8 cellular contexts compared by ENCODE assay signal in genomic region chr9:34179528-34180138, GRCh38. TPM values are rescaled to one million over a fixed set of nuclear protein-coding genes. Genes with fewer than 3 reads are reported as not detected.
DNase-seq lines count a peak whose midpoint lies in the region; ATAC-seq and TF ChIP-seq lines count a peak whose summit lies in the region.

No MANE protein-coding gene starts in this region.

- ATAC-seq in natural killer cell (peak in 1 of 3 donors; percentile 1), HG02938 (IDR thresholded peaks at IDR 0.05; ENCODE audit: unreplicated experiment) (no peak), GM19023 (IDR thresholded peaks at IDR 0.05; ENCODE audit: unreplicated experiment) (no peak), GM18868 (IDR thresholded peaks at IDR 0.05; ENCODE audit: unreplicated experiment) (no peak)

- no peaks in the 10 kb centered on the region for H3K27me3 Mint-ChIP-seq in activated naive CD4-positive, alpha-beta T cell treated with anti-CD3 and anti-CD28 coated beads, Interleukin-2, amount 10 ng/mL, durations not matched to agents 7 days and 5 days
- H3K27me3 Mint-ChIP-seq in natural killer cell (ENCODE audit: low read depth in 2 of 2), result no peaks in the 10 kb centered on the region

- intact Hi-C loops in natural killer cell (cut with micrococcal nuclease), result loop anchor here (2.0 to 5.0 kb wide), 4 partner anchors 13 to 131 kb away; partner anchors contain the start of gene UBAP2

- H3K36me3 Mint-ChIP-seq in activated naive CD4-positive, alpha-beta T cell treated with anti-CD3 and anti-CD28 coated beads, Interleukin-2, amount 10 ng/mL, durations not matched to agents 7 days and 5 days, result peaks cover 7% of the 10 kb centered on the region
- H3K36me3 Mint-ChIP-seq in natural killer cell, result no peaks in the 10 kb centered on the region

- no peak for DNase-seq in activated naive CD4-positive, alpha-beta T cell treated with anti-CD3 and anti-CD28 coated beads, Interleukin-2, amount 10 ng/mL, durations not matched to agents 7 days and 5 days
- no peak for DNase-seq in activated naive CD4-positive, alpha-beta T cell treated with Interleukin-2 at 50 U/mL for 16 hours
- DNase-seq in RPMI7951 (ENCODE audit: low read depth) (peak; percentile 26), epithelial cell of proximal tubule (ENCODE audit: low read depth) (peak; percentile 60), natural killer cell (no peak)

- peak overlapping the region; percentile 92 for H3K27ac Mint-ChIP-seq in activated naive CD4-positive, alpha-beta T cell treated with anti-CD3 and anti-CD28 coated beads, Interleukin-2, amount 10 ng/mL, durations not matched to agents 7 days and 5 days
- H3K27ac Mint-ChIP-seq in natural killer cell, result peak overlapping the region; percentile 97 to 98

- CTCF ChIA-PET in activated naive CD4-positive, alpha-beta T cell treated with anti-CD3 and anti-CD28 coated beads, Interleukin-2, amount 10 ng/mL, durations not matched to agents 7 days and 5 days (lab: Charles Lee), result no interaction called here

- H3K4me3 Mint-ChIP-seq in activated naive CD4-positive, alpha-beta T cell treated with anti-CD3 and anti-CD28 coated beads, Interleukin-2, amount 10 ng/mL, durations not matched to agents 7 days and 5 days, result peak overlapping the region; percentile 86
- H3K4me3 Mint-ChIP-seq in natural killer cell, result peak overlapping the region; percentile 98

- no peaks in the 10 kb centered on the region for H3K9me3 Mint-ChIP-seq in activated naive CD4-positive, alpha-beta T cell treated with anti-CD3 and anti-CD28 coated beads, Interleukin-2, amount 10 ng/mL, durations not matched to agents 7 days and 5 days
- no peaks in the 10 kb centered on the region for H3K9me3 Mint-ChIP-seq in natural killer cell

- peak overlapping the region; percentile 82 for H3K4me3 ChIP-seq in epithelial cell of proximal tubule (ENCODE audit: low read depth, low read length)

- TF ChIP-seq CTCF in epithelial cell of proximal tubule (conservative IDR thresholded peaks at IDR 0.05; ENCODE audit: low read depth, low read length) (no peak), natural killer cell (IDR thresholded peaks at IDR 0.05) (no peak)

- H3K4me1 Mint-ChIP-seq in activated naive CD4-positive, alpha-beta T cell treated with anti-CD3 and anti-CD28 coated beads, Interleukin-2, amount 10 ng/mL, durations not matched to agents 7 days and 5 days, result peaks cover 22% of the 10 kb centered on the region
- H3K4me1 Mint-ChIP-seq in natural killer cell, result peaks cover 26 to 28% of the 10 kb centered on the region in 2 donors

RNA-seq across cellular contexts. Expression of gene UBAP1, which starts 0.8 kb away (rescaled TPM):
- total RNA-seq in RPMI7951 (2014; rRNA removed; shearing (Covaris generic)), result 23.0 and 24.0 TPM in 2 replicates
- 37.4 and 49.5 TPM in 2 replicates for total RNA-seq in epithelial cell of proximal tubule
- total RNA-seq in natural killer cell, result 10 to 100 TPM; 43.6 to 59.3 (median 49.7) TPM

RNA-seq across cellular contexts. Expression of gene DCAF12, which starts 53.1 kb away (rescaled TPM):
- total RNA-seq in RPMI7951 (2014; rRNA removed; shearing (Covaris generic)), result 20.0 and 21.5 TPM in 2 replicates
- total RNA-seq in epithelial cell of proximal tubule (26.2 and 32.3 TPM in 2 replicates), natural killer cell (10 to 100 TPM; 14.9 to 24.3 (median 21.3) TPM)

Comparison
In these comparisons a context has a peak if more than half of its experiments do, and no peak if none do; other contexts are left out.
1. DNase-seq: peak in RPMI7951 (single experiment) and epithelial cell of proximal tubule (single experiment); none in activated naive CD4-positive, alpha-beta T cell treated with anti-CD3 and anti-CD28 coated beads, Interleukin-2, amount 10 ng/mL, durations not matched to agents 7 days and 5 days (single experiment), activated naive CD4-positive, alpha-beta T cell treated with Interleukin-2 at 50 U/mL for 16 hours (single experiment) and natural killer cell (single experiment).